25 cellular contexts compared by ENCODE assay signal in genomic region chr1:245272676-245273075, GRCh38.
"Had no signal": no experiment of that assay in that cellular context is flagged by ENCODE, and none has a peak within 500 bp of the region (broad histone marks: within the 10 kb centered on the region; RNA-seq: fewer than 3 reads in every experiment).

No MANE protein-coding gene starts in this region.

- H3K4me1 Mint-ChIP-seq: activated naive CD8-positive, alpha-beta T cell treated with anti-CD3 and anti-CD28 coated beads for 36 hours; activated T-helper 17 cell treated with anti-CD3 and anti-CD28 coated beads, Interleukin-2, amount 50 U/mL, for 72 hours had no signal

- H3K4me1 ChIP-seq: ascending aorta, SJCRH30 had no signal

- H3K27me3 ChIP-seq: ascending aorta, SJCRH30 had no signal

- H3K36me3 Mint-ChIP-seq: activated naive CD8-positive, alpha-beta T cell treated with anti-CD3 and anti-CD28 coated beads for 36 hours had no signal

- ATAC-seq: activated CD8-positive, alpha-beta T cell treated with anti-CD3 and anti-CD28 coated beads for 36 hours; activated T-cell treated with anti-CD3 and anti-CD28 coated beads, Interleukin-2, amount 50 U/mL, for 72 hours; activated T-helper 17 cell treated with anti-CD3 and anti-CD28 coated beads, Interleukin-2, amount 50 U/mL, for 72 hours; Panc1 had no signal

- H3K27ac Mint-ChIP-seq: activated CD4-positive, alpha-beta T cell treated with anti-CD3 and anti-CD28 coated beads, Interleukin-2, amount 10 ng/mL, durations not matched to agents 24 days and 14 days; activated CD8-positive, alpha-beta T cell treated with anti-CD3 and anti-CD28 coated beads for 36 hours; activated naive CD8-positive, alpha-beta T cell treated with anti-CD3 and anti-CD28 coated beads for 36 hours; activated T-cell treated with anti-CD3 and anti-CD28 coated beads, Interleukin-2, amount 50 U/mL, for 72 hours; activated T-helper 17 cell treated with anti-CD3 and anti-CD28 coated beads, Interleukin-2, amount 50 U/mL, for 72 hours had no signal

- H3K36me3 ChIP-seq: ascending aorta, SJCRH30 had no signal

- DNase-seq: activated CD4-positive, alpha-beta T cell treated with anti-CD3 and anti-CD28 coated beads, Interleukin-2, amount 10 ng/mL, durations not matched to agents 24 days and 14 days; activated CD4-positive, alpha-beta T cell treated with anti-CD3 and anti-CD28 coated beads, Interleukin-2, amount 50 U/mL, for 4 hours; activated CD8-positive, alpha-beta T cell treated with anti-CD3 and anti-CD28 coated beads for 36 hours; activated effector memory CD4-positive, alpha-beta T cell treated with anti-CD3 and anti-CD28 coated beads, Interleukin-2, amount 50 U/mL, for 16 hours; activated naive CD4-positive, alpha-beta T cell; activated naive CD4-positive, alpha-beta T cell treated with anti-CD3 and anti-CD28 coated beads, Interleukin-2, amount 50 U/mL, for 16 hours; activated naive CD8-positive, alpha-beta T cell treated with anti-CD3 and anti-CD28 coated beads for 36 hours; activated T-cell treated with anti-CD3 and anti-CD28 coated beads, Interleukin-2, amount 50 U/mL, for 1 hour; activated T-cell treated with anti-CD3 and anti-CD28 coated beads, Interleukin-2, amount 50 U/mL, for 72 hours; amygdala; NCI-H1105; NCI-H1417 treated with DMSO at 0.1 percent for 48 hours; NCI-H187 treated with DMSO at 0.1 percent for 48 hours; NCI-H2081; NCI-H2171 treated with DMSO at 0.1 percent for 48 hours; NCI-H2227 treated with DMSO at 0.1 percent for 48 hours; NCI-H446 treated with DMSO at 0.1 percent for 48 hours; NCI-H524; NCI-H69; SHP77; SJCRH30 had no signal

- H3K4me3 Mint-ChIP-seq: activated CD4-positive, alpha-beta T cell treated with anti-CD3 and anti-CD28 coated beads, Interleukin-2, amount 10 ng/mL, durations not matched to agents 24 days and 14 days; activated CD8-positive, alpha-beta T cell treated with anti-CD3 and anti-CD28 coated beads for 36 hours; activated naive CD8-positive, alpha-beta T cell treated with anti-CD3 and anti-CD28 coated beads for 36 hours; activated T-cell treated with anti-CD3 and anti-CD28 coated beads, Interleukin-2, amount 50 U/mL, for 72 hours; activated T-helper 17 cell treated with anti-CD3 and anti-CD28 coated beads, Interleukin-2, amount 50 U/mL, for 72 hours had no signal

- H3K27ac ChIP-seq: ascending aorta, SJCRH30, SK-N-MC had no signal

- H3K9me3 Mint-ChIP-seq: activated CD8-positive, alpha-beta T cell treated with anti-CD3 and anti-CD28 coated beads for 36 hours; activated T-helper 17 cell treated with anti-CD3 and anti-CD28 coated beads, Interleukin-2, amount 50 U/mL, for 72 hours had no signal

- H3K4me3 ChIP-seq: ascending aorta, SJCRH30, SK-N-MC had no signal
